18 cellular contexts compared by ENCODE assay signal in genomic region chr1:223320959-223321358, GRCh38. TPM values are rescaled to one million over a fixed set of nuclear protein-coding genes. Genes with fewer than 3 reads are reported as not detected.
DNase-seq lines count a peak whose midpoint lies in the region; ATAC-seq and TF ChIP-seq lines count a peak whose summit lies in the region.
"Had no signal": no experiment of that assay in that cellular context is flagged by ENCODE, and none has a peak within 500 bp of the region (broad histone marks: within the 10 kb centered on the region; RNA-seq: fewer than 3 reads in every experiment).

No MANE protein-coding gene starts in this region.

- H2AFZ ChIP-seq in IMR-90 (replicated peaks; ENCODE audit: low read length, poor library complexity) (no peak overlapping the region), neuronal stem cell (ENCODE audit: low read length) (no peak overlapping the region)

- H2AK5ac ChIP-seq in IMR-90 (ENCODE audit: low read depth, low read length) (no peak overlapping the region), neuronal stem cell (ENCODE audit: low read depth, low read length) (no peak overlapping the region)

- H3K27me3 ChIP-seq in IMR-90 (ENCODE audit: control insufficient read depth, insufficient read depth, low read length) (peaks cover 20% of the 10 kb centered on the region), esophagus squamous epithelium (peaks cover 0 to 4% (median 0%) of the 10 kb centered on the region in 4 donors), neuronal stem cell (ENCODE audit: control insufficient read depth in 3 of 3, insufficient read depth in 3 of 3, low read depth in 1 of 3, low read length in 3 of 3) (no peaks in the 10 kb centered on the region)
- H3K27me3 ChIP-seq: BLaER1 treated with 17β-estradiol and CSF1 and Interleukin-3, amounts not matched to agents 10 nM and 100 nM had no signal

- H2BK120ac ChIP-seq in IMR-90 (ENCODE audit: low read depth, low read length) (no peak overlapping the region), neuronal stem cell (ENCODE audit: low read depth, low read length) (no peak overlapping the region)

- no peak overlapping the region for H3K56ac ChIP-seq in IMR-90 (ENCODE audit: extremely low read depth, insufficient read depth, low read length)

- CTCF ChIA-PET in IMR-90 (lab: Yijun Ruan, JAX), result no interaction called here

- H3K4me3 ChIP-seq in IMR-90 (ENCODE audit: insufficient read depth, low read depth, low read length), result no peak overlapping the region
- H3K4me3 ChIP-seq in esophagus squamous epithelium, result no peak overlapping the region
- H3K4me3 ChIP-seq in neuronal stem cell (ENCODE audit: low read length in 2 of 2), result no peak overlapping the region
- H3K4me3 ChIP-seq: BLaER1 treated with 17β-estradiol and CSF1 and Interleukin-3, amounts not matched to agents 10 nM and 100 nM; HAP-1 had no signal

- TF ChIP-seq RAD21 in IMR-90 (IDR thresholded peaks at IDR 0.05; ENCODE audit: low read length), result no peak

- H3K9me1 ChIP-seq in IMR-90 (ENCODE audit: insufficient read depth, low read length), result no peaks in the 10 kb centered on the region

- TF ChIP-seq CTCF in IMR-90 (conservative IDR thresholded peaks at IDR 0.05; ENCODE audit: low read depth, low read length) (no peak), esophagus squamous epithelium (IDR thresholded peaks at IDR 0.05) (no peak)

- dilution Hi-C loops in IMR-90 (cut with HindIII; ENCODE audit: low sequenced_read_pairs, unreplicated experiment), result no loop called here

- H3K4me2 ChIP-seq in IMR-90 (ENCODE audit: low read depth, low read length), result no peak overlapping the region
- no peak overlapping the region for H3K4me2 ChIP-seq in neuronal stem cell (ENCODE audit: insufficient read depth, low read length, poor library complexity, severe bottlenecking)
- H3K4me2 ChIP-seq: BLaER1 treated with 17β-estradiol and CSF1 and Interleukin-3, amounts not matched to agents 10 nM and 100 nM had no signal

- no peak overlapping the region for H4K8ac ChIP-seq in IMR-90 (ENCODE audit: low read depth in 2 of 2, low read length in 2 of 2)
- no peak overlapping the region for H4K8ac ChIP-seq in neuronal stem cell (ENCODE audit: low read depth, low read length)

- no peaks in the 10 kb centered on the region for H3K79me1 ChIP-seq in IMR-90 (ENCODE audit: low read depth in 1 of 2, low read length in 2 of 2)
- no peaks in the 10 kb centered on the region for H3K79me1 ChIP-seq in neuronal stem cell (ENCODE audit: low read depth, low read length)

- no peak overlapping the region for H2BK12ac ChIP-seq in neuronal stem cell (ENCODE audit: low read length)

- H3K14ac ChIP-seq in IMR-90 (replicated peaks; ENCODE audit: low read depth, low read length) (no peak overlapping the region), neuronal stem cell (ENCODE audit: low read length) (no peak overlapping the region)

- no peak overlapping the region for H2AK9ac ChIP-seq in IMR-90 (replicated peaks; ENCODE audit: low read depth, low read length, poor library complexity)

- H4K5ac ChIP-seq in IMR-90 (ENCODE audit: low read depth, low read length), result no peak overlapping the region

- in situ Hi-C loops in IMR-90 (cut with MboI; ENCODE audit: low sequenced_read_pairs), result no loop called here

- no peak overlapping the region for H2BK5ac ChIP-seq in IMR-90 (ENCODE audit: low read depth, low read length, poor library complexity, severe bottlenecking)
- H2BK5ac ChIP-seq in neuronal stem cell (ENCODE audit: low read length), result no peak overlapping the region

- H3K36me3 ChIP-seq in IMR-90 (ENCODE audit: control insufficient read depth, insufficient read depth, low read length) (no peaks in the 10 kb centered on the region), esophagus squamous epithelium (no peaks in the 10 kb centered on the region), neuronal stem cell (replicated peaks in 1 of 2; ENCODE audit: control insufficient read depth in 2 of 2, insufficient read depth in 2 of 2, low read length in 2 of 2) (no peaks in the 10 kb centered on the region)
- H3K36me3 ChIP-seq: BLaER1 treated with 17β-estradiol and CSF1 and Interleukin-3, amounts not matched to agents 10 nM and 100 nM; HAP-1 had no signal

- H3K23ac ChIP-seq in IMR-90 (ENCODE audit: low read depth, low read length) (no peak overlapping the region), neuronal stem cell (ENCODE audit: low read depth, low read length, poor library complexity) (no peak overlapping the region)

- H4K91ac ChIP-seq in IMR-90 (ENCODE audit: insufficient read depth, low read depth, low read length) (no peak overlapping the region), neuronal stem cell (ENCODE audit: low read depth, low read length, poor library complexity) (no peak overlapping the region)

- H3K27ac ChIP-seq in IMR-90 (ENCODE audit: insufficient read depth, low read length) (no peak overlapping the region), esophagus squamous epithelium (peak overlapping the region in 3 of 4 donors; percentile 61 to 83 (median 77)), neuronal stem cell (replicated peaks; ENCODE audit: low read length) (no peak overlapping the region)
- H3K27ac ChIP-seq: BLaER1 treated with 17β-estradiol and CSF1 and Interleukin-3, amounts not matched to agents 10 nM and 100 nM had no signal

- H3K4me1 ChIP-seq in IMR-90 (ENCODE audit: control insufficient read depth, insufficient read depth, low read length) (no peaks in the 10 kb centered on the region), esophagus squamous epithelium (peaks cover 8 to 19% (median 10%) of the 10 kb centered on the region in 3 donors), neuronal stem cell (ENCODE audit: control insufficient read depth in 2 of 2, insufficient read depth in 1 of 2, low read depth in 1 of 2, low read length in 2 of 2) (peaks cover 0 to 13% of the 10 kb centered on the region in 2 donors)
- H3K4me1 ChIP-seq: HAP-1 had no signal

- no peak overlapping the region for H3K9ac ChIP-seq in IMR-90 (ENCODE audit: low read depth, low read length)
- no peak overlapping the region for H3K9ac ChIP-seq in neuronal stem cell (ENCODE audit: low read depth, low read length, poor library complexity)
- H3K9ac ChIP-seq: BLaER1 treated with 17β-estradiol and CSF1 and Interleukin-3, amounts not matched to agents 10 nM and 100 nM had no signal

- no peak overlapping the region for H2BK20ac ChIP-seq in IMR-90 (ENCODE audit: low read depth, low read length)

- no peaks in the 10 kb centered on the region for H4K20me1 ChIP-seq in IMR-90 (ENCODE audit: insufficient read depth, low read length)
- H4K20me1 ChIP-seq: BLaER1 treated with 17β-estradiol and CSF1 and Interleukin-3, amounts not matched to agents 10 nM and 100 nM had no signal

- H3K18ac ChIP-seq in IMR-90 (ENCODE audit: low read depth, low read length), result no peak overlapping the region
- H3K18ac ChIP-seq in neuronal stem cell (ENCODE audit: low read length), result peak overlapping the region; percentile 83

- POLR2A ChIA-PET in IMR-90 (lab: Charles Lee; ENCODE audit: unreplicated experiment), result no interaction called here

- WGBS in IMR-90 (ENCODE audit: extremely low coverage in 2 of 2, insufficient read length in 1 of 2), 2 experiments, result 66% methylated on average over 4 of the region's 6 CpGs; no CpG with 5 or more reads in 1 of the 2 experiments
- WGBS in esophagus squamous epithelium, 2 donors, result 69 to 100% methylated on average over 4 to 5 of the region's 6 CpGs
- WGBS in neuronal stem cell (ENCODE audit: extremely low coverage in 2 of 2, insufficient read length in 2 of 2, insufficient replicate concordance in 1 of 2), 2 donors, result no CpG with 5 or more reads among the region's 6 CpGs

- H2BK15ac ChIP-seq in IMR-90 (ENCODE audit: low read depth, low read length), result no peak overlapping the region
- no peak overlapping the region for H2BK15ac ChIP-seq in neuronal stem cell (ENCODE audit: low read length)

- ATAC-seq in IMR-90 (ENCODE audit: low read depth), result no peak
- ATAC-seq: CD8-positive, alpha-beta T cell had no signal

- no peaks in the 10 kb centered on the region for H3K9me3 ChIP-seq in IMR-90 (ENCODE audit: control insufficient read depth, insufficient read depth, low read length)
- H3K9me3 ChIP-seq in esophagus squamous epithelium, result no peaks in the 10 kb centered on the region
- H3K9me3 ChIP-seq in neuronal stem cell (replicated peaks in 1 of 2; ENCODE audit: control insufficient read depth in 2 of 2, insufficient read depth in 1 of 2, low read depth in 1 of 2, low read length in 2 of 2), result no peaks in the 10 kb centered on the region
- H3K9me3 ChIP-seq: HAP-1 had no signal

- intact Hi-C loops in IMR-90 (cut with micrococcal nuclease), result no loop called here
- intact Hi-C loops in esophagus squamous epithelium (cut with DNase I), result no loop called here

- TF ChIP-seq POLR2A in IMR-90 (IDR thresholded peaks at IDR 0.05; ENCODE audit: low read depth, low read length) (no peak), esophagus squamous epithelium (IDR thresholded peaks at IDR 0.05) (no peak)

- no peak overlapping the region for H3K4ac ChIP-seq in IMR-90 (ENCODE audit: low read depth, low read length)
- no peak overlapping the region for H3K4ac ChIP-seq in neuronal stem cell (ENCODE audit: low read length)

- DNase-seq in activated CD8-positive, alpha-beta memory T cell treated with anti-CD3 and anti-CD28 coated beads for 24 hours, result peak; percentile 38
- no peak for DNase-seq in activated CD8-positive, alpha-beta memory T cell treated with anti-CD3 and anti-CD28 coated beads, Interleukin-2, amount 50 U/mL, for 48 hours
- DNase-seq in IMR-90 (no peak), esophagus squamous epithelium (lab: John Stamatoyannopoulos, UW) (no peak), neuronal stem cell (ENCODE audit: low spot score) (no peak), globus pallidus (ENCODE audit: low spot score) (no peak), NCI-H146 treated with DMSO at 0.1 percent for 48 hours (lab: John Stamatoyannopoulos, UW; ENCODE audit: unreplicated experiment) (no peak), NCI-H2107 (lab: John Stamatoyannopoulos, UW) (no peak)
- DNase-seq: 8988T; CD8-positive, alpha-beta T cell; DMS 273 treated with DMSO at 0.1 percent for 48 hours; DMS53; DND-41; EL had no signal

- BruUV-seq in IMR-90 (replicated peaks; lab: Mats Ljungman, UMichigan), result no TSS peak

TF ChIP-seq in IMR-90, 13 proteins besides CTCF, POLR2A, EP300 and RAD21:
- TF ChIP-seq NFE2L2 (IDR thresholded peaks at IDR 0.05; ENCODE audit: low read depth, low read length) (no peak), MAFK (IDR thresholded peaks at IDR 0.05; ENCODE audit: low read depth, low read length) (peak; percentile 28; the same call in 1 of the 2 replicates)

RNA-seq across cellular contexts. Expression of gene SUSD4, which starts 43.0 kb away (rescaled TPM):
- total RNA-seq in IMR-90 (2012; rRNA removed), result 1.1 and 2.7 TPM in 2 replicates
- polyA plus RNA-seq in IMR-90 (2012; rRNA removed), result 1.7 and 1.8 TPM in 2 replicates
- 0.58 and 1.4 TPM in 2 replicates for polyA plus RNA-seq in IMR-90 (2012; cell fraction: cytosol; rRNA removed)
- polyA plus RNA-seq in IMR-90 (2012; cell fraction: nucleus; rRNA removed; ENCODE audit: low replicate concordance), result 1.2 and 2.2 TPM in 2 replicates
- 10 to 100 TPM; 42.7 to 50.6 (median 46.5) TPM for total RNA-seq in esophagus squamous epithelium
- 4.7 TPM for polyA plus RNA-seq in neuronal stem cell (2013, experiment 1 of 2)
- polyA plus RNA-seq in neuronal stem cell (2013, experiment 2 of 2), result 4.3 TPM
- total RNA-seq: B cell, G401 had no signal

Comparison
In these comparisons a context has a peak if more than half of its experiments do, and no peak if none do; other contexts are left out.
1. H3K27ac ChIP-seq: peak in esophagus squamous epithelium (3 of 4); none in IMR-90 (single experiment) and neuronal stem cell (single experiment).
2. RNA of gene SUSD4, which starts 43.0 kb away (total RNA-seq): 42.7 to 50.6 TPM in esophagus squamous epithelium; 1.1 to 2.7 TPM in IMR-90; every median in the first group is over 10 times any median in the second.